ENCODE assay signal across 7 cellular contexts in the genomic region with DNA sequence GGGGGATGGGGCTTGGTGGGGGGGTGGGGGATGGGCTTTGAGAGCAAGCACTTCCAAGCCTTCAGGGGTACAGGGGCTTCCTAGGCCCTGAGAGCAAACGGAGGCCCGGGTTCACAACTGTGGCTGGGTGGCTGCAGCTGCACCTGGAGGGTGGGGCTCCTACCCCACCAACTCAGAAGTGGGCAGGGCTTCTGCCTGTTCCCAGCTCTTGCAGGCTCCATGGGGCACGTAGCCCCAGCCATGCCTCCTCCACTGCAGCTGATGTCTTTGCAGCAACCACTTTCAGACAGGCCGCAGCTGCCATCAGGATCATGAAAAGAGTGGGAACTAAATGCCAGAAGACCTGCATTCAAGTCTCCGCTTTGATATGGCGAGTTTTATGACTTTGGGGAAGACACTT.
"Had no signal": no experiment of that assay in that cellular context is flagged by ENCODE, and none has a peak within 500 bp of the region (broad histone marks: within the 10 kb centered on the region; RNA-seq: fewer than 3 reads in every experiment).

No MANE protein-coding gene starts in this region.

- H3K4me3 Mint-ChIP-seq: HFFc6, IgD-negative memory B cell had no signal

- H3K4me1 ChIP-seq: HAP-1 had no signal

- H3K27me3 Mint-ChIP-seq: IgD-negative memory B cell had no signal

- H3K36me3 ChIP-seq: HAP-1 had no signal

- H3K27ac ChIP-seq: HL-60 had no signal

- H3K4me3 ChIP-seq: HAP-1 had no signal

- H3K36me3 Mint-ChIP-seq: IgD-negative memory B cell had no signal

- H3K4me1 Mint-ChIP-seq: IgD-negative memory B cell had no signal

- H3K9me3 ChIP-seq: HAP-1 had no signal

- DNase-seq: GOT3, H7, HFFc6, KBM-7 had no signal

- H3K27ac Mint-ChIP-seq: HFFc6, IgD-negative memory B cell had no signal
